Comparison of ENCODE assay signal across 1 cellular context in the genomic region with DNA sequence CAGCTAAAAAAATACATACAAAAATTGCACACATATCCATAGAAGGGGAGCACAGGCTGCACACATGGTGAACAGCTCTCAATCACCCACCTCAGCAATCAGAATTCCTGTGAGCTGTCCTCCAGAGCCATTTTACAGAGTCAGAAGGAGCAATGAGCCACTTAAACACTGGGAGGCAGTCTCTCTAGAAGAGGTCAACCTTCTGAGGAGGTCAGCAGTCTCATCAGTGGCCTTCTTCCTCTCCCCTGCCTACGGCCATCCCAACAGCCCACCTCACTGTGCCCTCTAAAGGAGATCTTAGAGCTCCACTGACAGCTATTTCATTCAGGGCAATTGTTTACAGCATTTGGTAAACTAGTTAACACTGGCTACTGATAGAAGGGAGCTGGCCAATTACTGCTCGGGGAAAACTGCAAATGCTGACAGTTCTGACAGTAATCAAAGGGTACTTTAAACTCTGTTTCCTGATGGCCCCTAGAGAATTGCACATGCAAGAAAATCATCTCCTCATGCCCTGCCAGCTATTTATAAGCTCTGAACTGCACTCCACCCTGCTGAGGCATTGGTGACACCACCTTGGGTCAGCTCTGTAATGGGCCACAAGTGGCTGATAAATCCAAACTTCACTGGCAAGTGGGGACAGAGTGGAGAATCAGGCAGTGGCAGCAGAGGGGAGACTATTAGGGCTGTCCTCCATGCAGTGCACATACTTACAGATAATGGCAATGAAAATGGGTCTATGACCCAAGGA.
TF ChIP-seq lines count a peak whose summit lies in the region.

No MANE protein-coding gene starts in this region.

TF ChIP-seq in neural cell, 6 proteins besides CTCF, POLR2A, EP300 and RAD21 (continued from another document):
- TF ChIP-seq, protein P1, sequence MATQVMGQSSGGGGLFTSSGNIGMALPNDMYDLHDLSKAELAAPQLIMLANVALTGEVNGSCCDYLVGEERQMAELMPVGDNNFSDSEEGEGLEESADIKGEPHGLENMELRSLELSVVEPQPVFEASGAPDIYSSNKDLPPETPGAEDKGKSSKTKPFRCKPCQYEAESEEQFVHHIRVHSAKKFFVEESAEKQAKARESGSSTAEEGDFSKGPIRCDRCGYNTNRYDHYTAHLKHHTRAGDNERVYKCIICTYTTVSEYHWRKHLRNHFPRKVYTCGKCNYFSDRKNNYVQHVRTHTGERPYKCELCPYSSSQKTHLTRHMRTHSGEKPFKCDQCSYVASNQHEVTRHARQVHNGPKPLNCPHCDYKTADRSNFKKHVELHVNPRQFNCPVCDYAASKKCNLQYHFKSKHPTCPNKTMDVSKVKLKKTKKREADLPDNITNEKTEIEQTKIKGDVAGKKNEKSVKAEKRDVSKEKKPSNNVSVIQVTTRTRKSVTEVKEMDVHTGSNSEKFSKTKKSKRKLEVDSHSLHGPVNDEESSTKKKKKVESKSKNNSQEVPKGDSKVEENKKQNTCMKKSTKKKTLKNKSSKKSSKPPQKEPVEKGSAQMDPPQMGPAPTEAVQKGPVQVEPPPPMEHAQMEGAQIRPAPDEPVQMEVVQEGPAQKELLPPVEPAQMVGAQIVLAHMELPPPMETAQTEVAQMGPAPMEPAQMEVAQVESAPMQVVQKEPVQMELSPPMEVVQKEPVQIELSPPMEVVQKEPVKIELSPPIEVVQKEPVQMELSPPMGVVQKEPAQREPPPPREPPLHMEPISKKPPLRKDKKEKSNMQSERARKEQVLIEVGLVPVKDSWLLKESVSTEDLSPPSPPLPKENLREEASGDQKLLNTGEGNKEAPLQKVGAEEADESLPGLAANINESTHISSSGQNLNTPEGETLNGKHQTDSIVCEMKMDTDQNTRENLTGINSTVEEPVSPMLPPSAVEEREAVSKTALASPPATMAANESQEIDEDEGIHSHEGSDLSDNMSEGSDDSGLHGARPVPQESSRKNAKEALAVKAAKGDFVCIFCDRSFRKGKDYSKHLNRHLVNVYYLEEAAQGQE (IDR thresholded peaks at IDR 0.05; ENCODE audit: borderline replicate concordance), result no peak
- peak; percentile 25 for TF ChIP-seq SMC3 (conservative IDR thresholded peaks at IDR 0.05; ENCODE audit: poor library complexity)
- no peak for TF ChIP-seq MXI1 (conservative IDR thresholded peaks at IDR 0.05; ENCODE audit: poor library complexity, severe bottlenecking)
